ENCODE assay signal across 19 cellular contexts in the genomic region with DNA sequence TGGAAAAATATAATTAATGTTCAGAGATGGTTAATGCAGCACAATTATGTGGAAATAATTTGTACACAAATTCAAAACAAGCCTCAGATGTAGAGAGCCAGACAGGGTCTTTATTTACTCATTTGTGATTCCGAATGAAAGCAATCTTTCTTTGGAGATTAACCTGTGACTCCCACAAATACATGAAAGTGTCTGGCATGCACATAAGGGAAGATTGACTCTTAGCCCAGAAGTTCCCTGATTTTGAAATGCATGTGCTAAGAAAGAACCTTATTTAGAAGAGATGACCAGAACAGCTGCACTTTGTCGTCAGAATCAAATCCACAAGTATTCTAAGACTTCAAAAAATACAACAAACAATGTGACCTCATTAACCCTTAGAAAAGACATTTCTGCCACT. TPM values are rescaled to one million over a fixed set of nuclear protein-coding genes. Genes with fewer than 3 reads are reported as not detected.
DNase-seq lines count a peak whose midpoint lies in the region; ATAC-seq and TF ChIP-seq lines count a peak whose summit lies in the region.
"Had no signal": no experiment of that assay in that cellular context is flagged by ENCODE, and none has a peak within 500 bp of the region (broad histone marks: within the 10 kb centered on the region; RNA-seq: fewer than 3 reads in every experiment).

No MANE protein-coding gene starts in this region.

- no peaks in the 10 kb centered on the region for H3K4me1 Mint-ChIP-seq in activated T-helper 17 cell treated with anti-CD3 and anti-CD28 coated beads, Interleukin-2, amount 50 U/mL, for 72 hours

- no peak overlapping the region for H3K4me3 ChIP-seq in body of pancreas
- no peak overlapping the region for H3K4me3 ChIP-seq in left ventricle myocardium inferior
- no peak overlapping the region for H3K4me3 ChIP-seq in gastrocnemius medialis
- no peak overlapping the region for H3K4me3 ChIP-seq in prostate gland
- H3K4me3 ChIP-seq: BLaER1 treated with 17β-estradiol and CSF1 and Interleukin-3, amounts not matched to agents 10 nM and 100 nM; heart left ventricle; testis had no signal

- H3K27me3 ChIP-seq in body of pancreas (no peaks in the 10 kb centered on the region), left ventricle myocardium inferior (ENCODE audit: low read depth) (no peaks in the 10 kb centered on the region), gastrocnemius medialis (no peaks in the 10 kb centered on the region), prostate gland (replicated peaks; ENCODE audit: insufficient read depth) (no peaks in the 10 kb centered on the region)
- H3K27me3 ChIP-seq: BLaER1 treated with 17β-estradiol and CSF1 and Interleukin-3, amounts not matched to agents 10 nM and 100 nM; heart left ventricle; testis had no signal

- H3K9me3 ChIP-seq in body of pancreas (no peaks in the 10 kb centered on the region), left ventricle myocardium inferior (replicated peaks) (no peaks in the 10 kb centered on the region), gastrocnemius medialis (no peaks in the 10 kb centered on the region), prostate gland (no peaks in the 10 kb centered on the region)
- H3K9me3 ChIP-seq: BLaER1 treated with 17β-estradiol and CSF1 and Interleukin-3, amounts not matched to agents 10 nM and 100 nM; heart left ventricle; testis had no signal

- H3K27ac ChIP-seq in body of pancreas (peak overlapping the region in 1 of 4 donors; percentile 13), left ventricle myocardium inferior (replicated peaks) (peak overlapping the region; percentile 62), gastrocnemius medialis (peak overlapping the region; percentile 21 to 62 (median 50)), prostate gland (no peak overlapping the region)
- H3K27ac ChIP-seq: BLaER1 treated with 17β-estradiol and CSF1 and Interleukin-3, amounts not matched to agents 10 nM and 100 nM; testis had no signal

- H3K36me3 ChIP-seq in body of pancreas (replicated peaks in 1 of 2; ENCODE audit: insufficient read depth in 1 of 2, low read depth in 2 of 2): no peaks in the 10 kb centered on the region
- no peaks in the 10 kb centered on the region for H3K36me3 ChIP-seq in left ventricle myocardium inferior
- no peaks in the 10 kb centered on the region for H3K36me3 ChIP-seq in gastrocnemius medialis
- no peaks in the 10 kb centered on the region for H3K36me3 ChIP-seq in prostate gland
- H3K36me3 ChIP-seq: BLaER1 treated with 17β-estradiol and CSF1 and Interleukin-3, amounts not matched to agents 10 nM and 100 nM; heart left ventricle had no signal

- peak; percentile 22 for DNase-seq in EL
- DNase-seq in body of pancreas: no peak
- DNase-seq in left ventricle myocardium inferior: no peak
- DNase-seq in gastrocnemius medialis: no peak
- DNase-seq in prostate gland (ENCODE audit: low spot score): no peak
- DNase-seq in C1 segment of cervical spinal cord (lab: John Stamatoyannopoulos, UW): no peak
- DNase-seq: activated CD4-positive, alpha-beta T cell treated with anti-CD3 and anti-CD28 coated beads, Interleukin-2, amount 50 U/mL, for 48 hours; DND-41; effector memory CD8-positive, alpha-beta T cell; heart left ventricle; NCI-H1048; stimulated activated CD4-positive, alpha-beta T cell treated with anti-CD3 and anti-CD28 coated beads, Interleukin-15, amount 100 ng/mL, for 24 hours; testis had no signal

- H3K27ac Mint-ChIP-seq in activated T-helper 17 cell treated with anti-CD3 and anti-CD28 coated beads, Interleukin-2, amount 50 U/mL, for 72 hours: no peak overlapping the region
- H3K27ac Mint-ChIP-seq: activated T-helper 2 cell treated with anti-CD3 and anti-CD28 coated beads, Interferon-gamma antibody, Interleukin-2, Interleukin-4, amounts not matched to agents 10 μg/mL and 5 μg/mL and 100 μg/mL, durations not matched to agents 14 hours and 24 hours and 36 hours; brain; effector memory CD8-positive, alpha-beta T cell had no signal

- H3K9me3 Mint-ChIP-seq in activated T-helper 17 cell treated with anti-CD3 and anti-CD28 coated beads, Interleukin-2, amount 50 U/mL, for 72 hours: no peaks in the 10 kb centered on the region
- H3K9me3 Mint-ChIP-seq: activated T-helper 2 cell treated with anti-CD3 and anti-CD28 coated beads, Interferon-gamma antibody, Interleukin-2, Interleukin-4, amounts not matched to agents 10 μg/mL and 5 μg/mL and 100 μg/mL, durations not matched to agents 14 hours and 24 hours and 36 hours; brain; effector memory CD8-positive, alpha-beta T cell; neural crest cell had no signal

- H3K27me3 Mint-ChIP-seq in activated T-helper 17 cell treated with anti-CD3 and anti-CD28 coated beads, Interleukin-2, amount 50 U/mL, for 72 hours: peaks cover 4% of the 10 kb centered on the region
- H3K27me3 Mint-ChIP-seq: brain; effector memory CD8-positive, alpha-beta T cell had no signal

- no peak overlapping the region for H3K4me3 Mint-ChIP-seq in activated T-helper 17 cell treated with anti-CD3 and anti-CD28 coated beads, Interleukin-2, amount 50 U/mL, for 72 hours
- H3K4me3 Mint-ChIP-seq: brain; effector memory CD8-positive, alpha-beta T cell; neural crest cell had no signal

- TF ChIP-seq POLR2A in body of pancreas (IDR thresholded peaks at IDR 0.05) (no peak), gastrocnemius medialis (IDR thresholded peaks at IDR 0.05) (no peak), prostate gland (IDR thresholded peaks at IDR 0.05) (no peak)

- in situ Hi-C loops in gastrocnemius medialis (cut with MboI; ENCODE audit: low sequenced_read_pairs in 4 of 4): no loop called here

- peak; percentile 33 for ATAC-seq in body of pancreas
- peak; percentile 55 to 60 for ATAC-seq in gastrocnemius medialis
- ATAC-seq in GM21786 (IDR thresholded peaks at IDR 0.05; ENCODE audit: unreplicated experiment): no peak
- no peak for ATAC-seq in activated T-helper 17 cell treated with anti-CD3 and anti-CD28 coated beads, Interleukin-2, amount 50 U/mL, for 72 hours (replicated peaks)
- ATAC-seq: effector memory CD8-positive, alpha-beta T cell had no signal

- TF ChIP-seq CTCF in body of pancreas (IDR thresholded peaks at IDR 0.05): no peak
- no peak for TF ChIP-seq CTCF in left ventricle myocardium inferior (IDR thresholded peaks at IDR 0.05; ENCODE audit: borderline replicate concordance)
- TF ChIP-seq CTCF in gastrocnemius medialis (IDR thresholded peaks at IDR 0.05 in 4 of 5, conservative IDR thresholded peaks at IDR 0.05 in 1 of 5): no peak
- no peak for TF ChIP-seq CTCF in prostate gland (IDR thresholded peaks at IDR 0.05)

- intact Hi-C loops in body of pancreas (cut with DNase I): no loop called here
- intact Hi-C loops in left ventricle myocardium inferior (cut with micrococcal nuclease): no loop called here
- intact Hi-C loops in gastrocnemius medialis (cut with DNase I; ENCODE audit: low total_unique reads): no loop called here
- intact Hi-C loops in prostate gland (cut with DNase I): loop anchor here (10.0 kb wide), 1 partner anchor 63 kb away; no protein-coding TSS in a partner anchor

- 34 to 48% methylated on average over 2 of the region's 2 CpGs for WGBS in body of pancreas, 2 donors
- 54% methylated on average over 2 of the region's 2 CpGs for WGBS in prostate gland

- no peaks in the 10 kb centered on the region for H3K36me3 Mint-ChIP-seq in activated T-helper 17 cell treated with anti-CD3 and anti-CD28 coated beads, Interleukin-2, amount 50 U/mL, for 72 hours (ENCODE audit: low read depth)
- H3K36me3 Mint-ChIP-seq: brain had no signal

- H3K4me1 ChIP-seq in body of pancreas (peaks cover 21% of the 10 kb centered on the region), left ventricle myocardium inferior (peaks cover 19% of the 10 kb centered on the region), gastrocnemius medialis (peaks cover 0 to 19% of the 10 kb centered on the region in 2 donors), prostate gland (replicated peaks) (no peaks in the 10 kb centered on the region)
- H3K4me1 ChIP-seq: BLaER1 treated with 17β-estradiol and CSF1 and Interleukin-3, amounts not matched to agents 10 nM and 100 nM had no signal

RNA-seq across cellular contexts. Expression of gene RNLS, which starts 45.1 kb away (rescaled TPM):
- total RNA-seq in body of pancreas: 10 to 100 TPM in 1 of 2 donors, 1 to 10 TPM in 1; 7.9 to 26.5 TPM
- total RNA-seq in left ventricle myocardium inferior: 14.3 TPM
- total RNA-seq in gastrocnemius medialis: 10 to 100 TPM in 2 of 4 donors, 1 to 10 TPM in 2; 8.1 to 17.5 (median 9.7) TPM
- 10 to 100 TPM; 21.7 to 31.8 TPM for total RNA-seq in prostate gland
- 1 to 10 TPM; 2.1 to 2.4 TPM for total RNA-seq in activated T-helper 17 cell treated with anti-CD3 and anti-CD28 coated beads, Interleukin-2, amount 50 U/mL, for 72 hours

RNA-seq across cellular contexts. Expression of gene LIPJ, which starts 48.5 kb away (rescaled TPM):
- total RNA-seq in body of pancreas (under 1 TPM in 1 of 2 donors, not detected in 1; 0.99 TPM), left ventricle myocardium inferior (not detected), gastrocnemius medialis (under 1 TPM in 2 of 4 donors, not detected in 2; 0.09 to 0.15 TPM), prostate gland (under 1 TPM; 0.09 to 0.17 TPM)
- total RNA-seq in activated T-helper 17 cell treated with anti-CD3 and anti-CD28 coated beads, Interleukin-2, amount 50 U/mL, for 72 hours: not detected
- total RNA-seq: activated T-helper 2 cell treated with anti-CD3 and anti-CD28 coated beads, Interferon-gamma antibody, Interleukin-2, Interleukin-4, amounts not matched to agents 10 μg/mL and 5 μg/mL and 100 μg/mL, durations not matched to agents 14 hours and 24 hours and 36 hours; heart left ventricle; neural crest cell had no signal

Comparison
In these comparisons a context has a peak if more than half of its experiments do, and no peak if none do; other contexts are left out.
1. ATAC-seq: peak in body of pancreas (single experiment) and gastrocnemius medialis (2 of 2); none in GM21786 (single experiment) and activated T-helper 17 cell treated with anti-CD3 and anti-CD28 coated beads, Interleukin-2, amount 50 U/mL, for 72 hours (single experiment).
2. H3K27ac ChIP-seq: peak in left ventricle myocardium inferior (single experiment) and gastrocnemius medialis (4 of 4); none in prostate gland (0 of 2).